Comparison of ENCODE assay signal across 17 cellular contexts in the genomic region with DNA sequence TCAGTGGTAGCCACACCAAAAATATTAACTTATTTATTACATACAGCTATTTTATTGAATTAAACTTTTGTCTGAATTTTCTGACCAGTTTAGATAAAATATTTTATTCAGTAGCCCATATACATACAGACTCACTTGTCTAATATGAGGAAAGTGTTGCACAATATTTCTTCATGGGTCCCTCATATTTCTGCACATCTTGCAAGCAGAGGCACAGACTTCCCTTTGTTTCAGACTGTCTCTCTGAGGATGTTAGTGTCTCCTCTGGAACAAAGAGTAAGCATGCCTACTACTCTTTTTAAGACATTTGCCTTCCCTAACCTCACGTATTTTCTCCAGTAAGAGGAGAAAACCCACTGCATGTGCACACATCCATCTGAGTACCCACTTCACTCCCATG.
DNase-seq lines count a peak whose midpoint lies in the region; ATAC-seq and TF ChIP-seq lines count a peak whose summit lies in the region.
"Had no signal": no experiment of that assay in that cellular context is flagged by ENCODE, and none has a peak within 500 bp of the region (broad histone marks: within the 10 kb centered on the region; RNA-seq: fewer than 3 reads in every experiment).

No MANE protein-coding gene starts in this region.

- CTCF ChIA-PET in activated naive CD4-positive, alpha-beta T cell treated with anti-CD3 and anti-CD28 coated beads for 36 hours (lab: Charles Lee) = no interaction called here

- 61 to 72% methylated on average over 1 of the region's 1 CpG for WGBS in GM23248 (ENCODE audit: low coverage in 1 of 2, low lambda C conversion rate in 2 of 2, missing lambda C conversion rate in 2 of 2), 2 experiments

- no peak overlapping the region for H3K4me2 ChIP-seq in GM23248 (ENCODE audit: unreplicated experiment)

- no peaks in the 10 kb centered on the region for H3K9me3 ChIP-seq in GM23248 (ENCODE audit: low read depth)
- H3K9me3 ChIP-seq: SJCRH30 had no signal

- H3K9me2 ChIP-seq in GM23248 (ENCODE audit: insufficient read depth) = no peaks in the 10 kb centered on the region

- no peak overlapping the region for H3K27ac ChIP-seq in GM23248
- H3K27ac ChIP-seq: SJCRH30 had no signal

- intact Hi-C loops in activated naive CD4-positive, alpha-beta T cell treated with anti-CD3 and anti-CD28 coated beads for 36 hours (cut with micrococcal nuclease) = no loop called here

- H4K20me1 ChIP-seq in GM23248 (ENCODE audit: insufficient read depth) = no peaks in the 10 kb centered on the region

- no peak overlapping the region for H3K4me3 ChIP-seq in GM23248
- H3K4me3 ChIP-seq in epithelial cell of esophagus (ENCODE audit: low read length) = no peak overlapping the region
- H3K4me3 ChIP-seq: SJCRH30 had no signal

- H3K27ac Mint-ChIP-seq in activated naive CD4-positive, alpha-beta T cell treated with anti-CD3 and anti-CD28 coated beads for 36 hours = no peak overlapping the region
- H3K27ac Mint-ChIP-seq: CD4-positive, alpha-beta memory T cell; H9; IgD-negative memory B cell had no signal

- peaks cover 31% of the 10 kb centered on the region for H3K4me1 ChIP-seq in GM23248 (ENCODE audit: insufficient read depth)
- H3K4me1 ChIP-seq: SJCRH30 had no signal

- in situ Hi-C loops in GM23248 (cut with MboI) = no loop called here

- peak; percentile 35 for DNase-seq in GM23248
- DNase-seq in NOMO-1 treated with dmso at 0.1 percent for 144 hours (lab: John Stamatoyannopoulos, UW; ENCODE audit: unreplicated experiment) = peak; percentile 6
- DNase-seq in epithelial cell of esophagus (ENCODE audit: low read depth) = peak; percentile 58
- DNase-seq in iris pigment epithelial cell (ENCODE audit: low read depth) = peak; percentile 59
- DNase-seq in H4 (ENCODE audit: low spot score) = no peak
- DNase-seq in activated naive CD4-positive, alpha-beta T cell treated with anti-CD3 and anti-CD28 coated beads for 36 hours = no peak
- DNase-seq: CD4-positive, alpha-beta memory T cell; DMS79; H9; MV-4-11; NCI-H1417 treated with DMSO at 0.1 percent for 48 hours; NCI-H2029; NCI-H2171; NCI-H510A treated with DMSO at 0.1 percent for 48 hours; SJCRH30 had no signal

- no peaks in the 10 kb centered on the region for H3K36me3 ChIP-seq in GM23248 (ENCODE audit: low read depth)
- H3K36me3 ChIP-seq: SJCRH30 had no signal

- no peaks in the 10 kb centered on the region for H3K9me3 Mint-ChIP-seq in activated naive CD4-positive, alpha-beta T cell treated with anti-CD3 and anti-CD28 coated beads for 36 hours

- no peak overlapping the region for H3K4me3 Mint-ChIP-seq in activated naive CD4-positive, alpha-beta T cell treated with anti-CD3 and anti-CD28 coated beads for 36 hours
- H3K4me3 Mint-ChIP-seq: CD4-positive, alpha-beta memory T cell; H9; IgD-negative memory B cell had no signal

- H3K27me3 ChIP-seq in GM23248 (replicated peaks; ENCODE audit: insufficient read depth) = no peaks in the 10 kb centered on the region
- H3K27me3 ChIP-seq: SJCRH30 had no signal

- no peak overlapping the region for H2AFZ ChIP-seq in GM23248

- TF ChIP-seq CTCF in epithelial cell of esophagus (IDR thresholded peaks at IDR 0.05; ENCODE audit: insufficient read depth, low read depth, low read length, missing control alignments) = no peak

- H3K79me2 ChIP-seq in GM23248 (ENCODE audit: insufficient read depth) = no peaks in the 10 kb centered on the region

- ATAC-seq in GM21423 (IDR thresholded peaks at IDR 0.05; ENCODE audit: unreplicated experiment) = no peak

- H3K4me1 Mint-ChIP-seq in activated naive CD4-positive, alpha-beta T cell treated with anti-CD3 and anti-CD28 coated beads for 36 hours (ENCODE audit: low read depth) = no peaks in the 10 kb centered on the region
- H3K4me1 Mint-ChIP-seq: CD4-positive, alpha-beta memory T cell; H9; IgD-negative memory B cell had no signal

- H3K9ac ChIP-seq in GM23248 = no peak overlapping the region

- H3K36me3 Mint-ChIP-seq in activated naive CD4-positive, alpha-beta T cell treated with anti-CD3 and anti-CD28 coated beads for 36 hours (ENCODE audit: low read depth) = no peaks in the 10 kb centered on the region
- H3K36me3 Mint-ChIP-seq: CD4-positive, alpha-beta memory T cell; IgD-negative memory B cell had no signal

- H3K27me3 Mint-ChIP-seq in activated naive CD4-positive, alpha-beta T cell treated with anti-CD3 and anti-CD28 coated beads for 36 hours (ENCODE audit: low read depth) = no peaks in the 10 kb centered on the region
- H3K27me3 Mint-ChIP-seq: CD4-positive, alpha-beta memory T cell; IgD-negative memory B cell had no signal

- peaks cover 27% of the 10 kb centered on the region for H3F3A ChIP-seq in GM23248 (ENCODE audit: insufficient read depth)

Comparison
In these comparisons a context has a peak if more than half of its experiments do, and no peak if none do; other contexts are left out.
1. DNase-seq: peak in GM23248 (single experiment), NOMO-1 treated with dmso at 0.1 percent for 144 hours (single experiment), epithelial cell of esophagus (single experiment) and iris pigment epithelial cell (single experiment); none in H4 (single experiment) and activated naive CD4-positive, alpha-beta T cell treated with anti-CD3 and anti-CD28 coated beads for 36 hours (single experiment).